27 cellular contexts compared by ENCODE assay signal in the genomic region with DNA sequence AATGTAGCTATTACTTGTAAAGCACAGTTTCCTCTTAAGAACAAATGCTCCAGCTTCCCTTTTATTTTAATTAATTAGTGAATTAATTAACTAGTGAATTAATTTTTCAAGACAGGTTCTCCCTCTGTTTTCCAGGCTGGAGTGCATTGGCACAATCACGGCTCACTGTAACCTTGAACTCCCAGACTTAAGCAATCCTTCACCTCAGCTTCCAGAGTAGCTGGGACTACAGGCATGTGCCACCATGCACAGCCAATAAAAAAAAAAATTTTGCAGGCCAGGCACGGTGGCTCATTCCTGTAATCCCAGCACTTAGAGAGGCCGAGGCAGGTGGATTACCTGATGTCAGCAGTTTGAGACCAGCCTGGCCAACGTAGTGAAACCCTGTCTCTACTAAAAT.
"Had no signal": no experiment of that assay in that cellular context is flagged by ENCODE, and none has a peak within 500 bp of the region (broad histone marks: within the 10 kb centered on the region; RNA-seq: fewer than 3 reads in every experiment).

No MANE protein-coding gene starts in this region.

- ATAC-seq: stimulated activated effector memory CD8-positive, alpha-beta T cell treated with anti-CD3 and anti-CD28 coated beads, Interleukin-12 subunit alpha, Interleukin-12 subunit beta, amount 100 ng/mL, for 72 hours; stimulated activated memory B cell treated with anti-CD40 and anti-IgM and Interleukin-4, amounts not matched to agents 10 μg/mL and 1 μg/mL and 100 μg/mL, for 72 hours; stimulated activated naive B cell treated with anti-CD40 and anti-IgM and Interleukin-4, amounts not matched to agents 10 μg/mL and 1 μg/mL and 100 μg/mL, for 72 hours; stimulated activated naive CD8-positive, alpha-beta T cell treated with anti-CD3 and anti-CD28 coated beads, Interleukin-15, amount 100 ng/mL, for 72 hours; stimulated activated naive CD8-positive, alpha-beta T cell treated with anti-CD3 and anti-CD28 coated beads, Interleukin-15, Interleukin-2, amounts not matched to agents 100 U/mL and 50 U/mL, for 24 hours; upper lobe of right lung had no signal

- H3K4me1 ChIP-seq: stomach, suprapubic skin, testis, thyroid gland, tibial artery, tibial nerve, transverse colon, upper lobe of left lung, upper lobe of right lung, uterus, vagina had no signal

- H3K9me3 ChIP-seq: stomach, suprapubic skin, testis, thoracic aorta, thyroid gland, tibial artery, tibial nerve, transverse colon, upper lobe of left lung, upper lobe of right lung, uterus, vagina had no signal

- H3K4me3 ChIP-seq: stomach, suprapubic skin, testis, thoracic aorta, thyroid gland, tibial artery, tibial nerve, transverse colon, upper lobe of left lung, upper lobe of right lung, uterus, vagina had no signal

- H3K27me3 ChIP-seq: stomach, suprapubic skin, testis, thyroid gland, tibial artery, tibial nerve, transverse colon, upper lobe of left lung, upper lobe of right lung, uterus, vagina had no signal

- DNase-seq: stimulated activated CD4-positive, alpha-beta T cell treated with anti-CD3 and anti-CD28 coated beads, Interleukin-2, amount 100 ng/mL, for 48 hours; stimulated activated CD4-positive, alpha-beta T cell treated with anti-CD3 and anti-CD28 coated beads, Interleukin-4, amount 100 ng/mL, for 1 hour; stimulated activated CD4-positive, alpha-beta T cell treated with anti-CD3 and anti-CD28 coated beads, Interleukin-4, amount 100 ng/mL, for 24 hours; stimulated activated CD4-positive, alpha-beta T cell treated with anti-CD3 and anti-CD28 coated beads, Interleukin-4, amount 100 ng/mL, for 4 hours; stimulated activated CD8-positive, alpha-beta memory T cell treated with anti-CD3 and anti-CD28 coated beads, Interleukin-4, amount 100 ng/mL, for 48 hours; stimulated activated naive B cell treated with anti-CD40 and anti-IgM and Interleukin-4, amounts not matched to agents 10 μg/mL and 1 μg/mL and 100 μg/mL, for 72 hours; stimulated activated naive CD4-positive, alpha-beta T cell; stimulated activated naive CD4-positive, alpha-beta T cell treated with Interleukin-2 at 50 U/mL for 16 hours; stimulated activated naive CD8-positive, alpha-beta T cell treated with anti-CD3 and anti-CD28 coated beads, Interleukin-15, amount 100 ng/mL, for 72 hours; stimulated activated naive CD8-positive, alpha-beta T cell treated with anti-CD3 and anti-CD28 coated beads, Interleukin-15, Interleukin-2, amounts not matched to agents 100 U/mL and 50 U/mL, for 24 hours; stomach; substantia nigra; testis; thyroid gland; tibial artery; transverse colon; trophoblast cell; upper lobe of left lung; upper lobe of right lung; uterus had no signal

- H3K27ac ChIP-seq: stomach, suprapubic skin, testis, thoracic aorta, thyroid gland, tibial artery, tibial nerve, transverse colon, upper lobe of left lung, upper lobe of right lung, uterus, vagina had no signal

- H3K36me3 ChIP-seq: uterus had no signal

- FAIRE-seq: urothelium cell line had no signal
